14 cellular contexts compared by ENCODE assay signal in genomic region chr18:24380163-24380747, GRCh38.
"Had no signal": no experiment of that assay in that cellular context is flagged by ENCODE, and none has a peak within 500 bp of the region (broad histone marks: within the 10 kb centered on the region; RNA-seq: fewer than 3 reads in every experiment).

No MANE protein-coding gene starts in this region.

- H3K36me3 ChIP-seq: ovary, thoracic aorta had no signal

- H3K36me3 Mint-ChIP-seq: natural killer cell treated with Interleukin-12 subunit alpha and Interleukin-12 subunit beta and Interleukin-15 and Interleukin-18, amount 100 ng/mL, for 72 hours had no signal

- H3K27me3 ChIP-seq: ovary, stomach had no signal

- H3K27me3 Mint-ChIP-seq: activated B cell treated with CpG ODN at 0.5 μM for 24 hours; activated CD4-positive, alpha-beta T cell treated with anti-CD3 and anti-CD28 coated beads, Interleukin-2, amount 10 ng/mL, durations not matched to agents 24 days and 14 days; T-helper 17 cell had no signal

- H3K4me1 ChIP-seq: stomach had no signal

- DNase-seq: activated B cell treated with CpG ODN at 0.5 μM for 24 hours; activated CD4-positive, alpha-beta T cell treated with anti-CD3 and anti-CD28 coated beads, Interleukin-2, amount 10 ng/mL, durations not matched to agents 24 days and 14 days; activated effector memory CD4-positive, alpha-beta T cell treated with anti-CD3 and anti-CD28 coated beads, Interleukin-2, amount 50 U/mL, for 16 hours; anterior cingulate cortex; hypothalamus; mammary epithelial cell; ovary; stimulated activated CD4-positive, alpha-beta T cell treated with anti-CD3 and anti-CD28 coated beads, Interleukin-2, amount 100 ng/mL, for 48 hours; stomach; T-helper 17 cell had no signal

- H3K4me1 Mint-ChIP-seq: activated B cell treated with CpG ODN at 0.5 μM for 24 hours had no signal

- H3K9me3 ChIP-seq: ovary, stomach, thoracic aorta had no signal

- H3K27ac Mint-ChIP-seq: activated B cell treated with CpG ODN at 0.5 μM for 24 hours; activated naive CD8-positive, alpha-beta T cell; natural killer cell treated with Interleukin-12 subunit alpha and Interleukin-12 subunit beta and Interleukin-15 and Interleukin-18, amount 100 ng/mL, for 72 hours; T-helper 17 cell had no signal

- ATAC-seq: esophagus mucosa; natural killer cell treated with Interleukin-12 subunit alpha and Interleukin-12 subunit beta and Interleukin-15 and Interleukin-18, amount 100 ng/mL, for 72 hours; T-helper 17 cell had no signal

- H3K9me3 Mint-ChIP-seq: activated B cell treated with CpG ODN at 0.5 μM for 24 hours; activated CD4-positive, alpha-beta T cell treated with anti-CD3 and anti-CD28 coated beads, Interleukin-2, amount 10 ng/mL, durations not matched to agents 24 days and 14 days; natural killer cell treated with Interleukin-12 subunit alpha and Interleukin-12 subunit beta and Interleukin-15 and Interleukin-18, amount 100 ng/mL, for 72 hours had no signal

- H3K27ac ChIP-seq: ovary, stomach, thoracic aorta had no signal

- H3K4me3 ChIP-seq: ovary, stomach, thoracic aorta had no signal

- H3K4me3 Mint-ChIP-seq: activated B cell treated with CpG ODN at 0.5 μM for 24 hours; activated CD4-positive, alpha-beta T cell treated with anti-CD3 and anti-CD28 coated beads, Interleukin-2, amount 10 ng/mL, durations not matched to agents 24 days and 14 days; activated naive CD8-positive, alpha-beta T cell; natural killer cell treated with Interleukin-12 subunit alpha and Interleukin-12 subunit beta and Interleukin-15 and Interleukin-18, amount 100 ng/mL, for 72 hours; T-helper 17 cell had no signal
